ENCODE assay signal across 8 cellular contexts in the genomic region with DNA sequence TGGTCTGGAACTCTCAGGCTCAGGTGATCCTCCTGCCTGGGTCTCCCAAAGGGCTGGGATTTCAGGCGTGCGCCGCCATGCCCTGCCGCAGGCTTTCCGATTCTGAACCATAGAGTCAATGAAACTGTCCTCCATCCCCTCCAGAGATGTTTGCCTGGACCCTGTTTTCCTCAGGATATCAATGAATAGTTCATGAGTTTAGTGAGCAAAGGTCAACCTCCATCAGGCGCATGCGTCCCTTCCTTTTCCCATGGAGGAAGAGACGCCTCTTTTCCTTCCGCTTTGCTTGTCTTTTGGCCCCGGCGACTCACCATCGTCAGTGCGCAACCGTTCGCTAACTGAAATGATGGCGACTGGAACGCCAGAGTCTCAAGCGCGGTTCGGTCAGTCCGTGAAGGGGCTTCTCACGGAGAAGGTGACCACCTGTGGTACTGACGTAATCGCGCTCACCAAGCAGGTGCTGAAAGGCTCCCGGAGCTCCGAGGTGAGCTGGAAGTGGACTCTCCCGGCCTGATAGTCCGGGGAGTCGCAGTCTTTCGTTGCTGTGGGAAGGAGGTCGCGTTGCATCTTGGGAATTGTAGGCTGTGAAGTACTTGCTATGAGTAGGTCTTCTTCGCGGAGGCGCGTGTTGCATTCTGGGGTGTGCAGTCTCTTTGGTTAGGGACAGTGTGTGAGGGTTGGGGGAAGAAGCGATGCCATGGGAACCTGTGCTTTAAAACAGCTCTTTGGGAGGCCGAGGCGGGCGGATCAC. TPM values are rescaled to one million over a fixed set of nuclear protein-coding genes. Genes with fewer than 3 reads are reported as not detected.
DNase-seq lines count a peak whose midpoint lies in the region; ATAC-seq, FAIRE-seq and TF ChIP-seq lines count a peak whose summit lies in the region.

A gene with protein sequence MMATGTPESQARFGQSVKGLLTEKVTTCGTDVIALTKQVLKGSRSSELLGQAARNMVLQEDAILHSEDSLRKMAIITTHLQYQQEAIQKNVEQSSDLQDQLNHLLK (plus strand): TSS at position 316 of the 751 bp plus-strand sequence. CDS start 28 bp downstream, at position 344.

- no peaks in the 10 kb centered on the region for H3K27me3 Mint-ChIP-seq in T-helper 1 cell treated with Interleukin-12 subunit alpha and Interleukin-12 subunit beta and Interleukin-4 antibody, amounts not matched to agents 30 μg/mL and 1 μg/mL, for 36 hours (ENCODE audit: low read depth)

- peak within 1 kb of the TSS; percentile 85 for H3K4me3 Mint-ChIP-seq in T-helper 1 cell treated with Interleukin-12 subunit alpha and Interleukin-12 subunit beta and Interleukin-4 antibody, amounts not matched to agents 30 μg/mL and 1 μg/mL, for 36 hours

- DNase-seq in GM13977 (ENCODE audit: low spot score) (peak; percentile 86), NCI-H1694 (lab: John Stamatoyannopoulos, UW) (peak; percentile 91), right atrium auricular region (ENCODE audit: low spot score) (peak; percentile 97), psoas muscle (peak; percentile 89 to 93), urothelium cell line (ENCODE audit: low spot score) (peak; percentile 94)

- H3K36me3 ChIP-seq in right atrium auricular region (no peaks in the 10 kb centered on the region), psoas muscle (ENCODE audit: insufficient read depth in 1 of 2, low read depth in 1 of 2) (peaks cover 0 to 4% of the 10 kb centered on the region in 2 donors)

- H3K4me1 ChIP-seq in right atrium auricular region: peaks cover 0 to 18% of the 10 kb centered on the region in 2 donors
- H3K4me1 ChIP-seq in psoas muscle: peaks cover 22% of the 10 kb centered on the region

- no peaks in the 10 kb centered on the region for H3K9me3 Mint-ChIP-seq in T-helper 1 cell treated with Interleukin-12 subunit alpha and Interleukin-12 subunit beta and Interleukin-4 antibody, amounts not matched to agents 30 μg/mL and 1 μg/mL, for 36 hours

- WGBS in psoas muscle, 3 donors: 6 to 9% (median 7%) methylated on average over 41 of the region's 41 CpGs

- peak; percentile 61 for FAIRE-seq in urothelium cell line (lab: Jason Lieb, UNC)

- intact Hi-C loops in psoas muscle (cut with DNase I): no loop called here

- no peaks in the 10 kb centered on the region for H3K9me3 ChIP-seq in right atrium auricular region
- no peaks in the 10 kb centered on the region for H3K9me3 ChIP-seq in psoas muscle

- TF ChIP-seq CTCF in GM13977 (IDR thresholded peaks at IDR 0.05; ENCODE audit: extremely low read depth, insufficient read depth, missing control alignments) (no peak), right atrium auricular region (IDR thresholded peaks at IDR 0.05) (peak in 1 of 2 donors; percentile 28), psoas muscle (IDR thresholded peaks at IDR 0.05) (no peak)

- H3K36me3 Mint-ChIP-seq in T-helper 1 cell treated with Interleukin-12 subunit alpha and Interleukin-12 subunit beta and Interleukin-4 antibody, amounts not matched to agents 30 μg/mL and 1 μg/mL, for 36 hours (ENCODE audit: low read depth): no peaks in the 10 kb centered on the region

- ATAC-seq in HG02884 (IDR thresholded peaks at IDR 0.05; ENCODE audit: unreplicated experiment) (peak; percentile 97), psoas muscle (peak; percentile 98 to 99 (median 99))

- H3K4me3 ChIP-seq in right atrium auricular region (peak within 1 kb of the TSS; percentile 68 to 72), psoas muscle (peak within 1 kb of the TSS; percentile 73)

- H3K27me3 ChIP-seq in right atrium auricular region (no peaks in the 10 kb centered on the region), psoas muscle (ENCODE audit: insufficient read depth in 3 of 3, low read length in 2 of 3) (no peaks in the 10 kb centered on the region)

- H3K27ac ChIP-seq in angular gyrus (ENCODE audit: low read depth, low read length) (peak within 1 kb of the TSS; percentile 96), right atrium auricular region (peak within 1 kb of the TSS; percentile 94 to 97), psoas muscle (peak within 1 kb of the TSS; percentile 92)

- peaks cover 12% of the 10 kb centered on the region for H3K4me1 Mint-ChIP-seq in T-helper 1 cell treated with Interleukin-12 subunit alpha and Interleukin-12 subunit beta and Interleukin-4 antibody, amounts not matched to agents 30 μg/mL and 1 μg/mL, for 36 hours (ENCODE audit: low read depth)

- H3K27ac Mint-ChIP-seq in T-helper 1 cell treated with Interleukin-12 subunit alpha and Interleukin-12 subunit beta and Interleukin-4 antibody, amounts not matched to agents 30 μg/mL and 1 μg/mL, for 36 hours: peak within 1 kb of the TSS; percentile 94

- in situ Hi-C loops in GM13977 (cut with MboI; ENCODE audit: low pct_unique_long_range_greater_than_20kb, low sequenced_read_pairs, unreplicated experiment): no loop called here

RNA-seq across cellular contexts. Expression of the gene that starts here (rescaled TPM):
- total RNA-seq in right atrium auricular region (10 to 100 TPM; 22.5 to 25.3 TPM), psoas muscle (10 to 100 TPM; 13.3 to 23.9 (median 19.0) TPM)
- polyA plus RNA-seq in psoas muscle: 10 to 100 TPM; 15.3 to 31.9 (median 31.0) TPM

Comparison
In these comparisons a context has a peak if more than half of its experiments do, and no peak if none do; other contexts are left out.
1. Peak in every context shown above with its lines: DNase-seq, ATAC-seq, H3K4me3 ChIP-seq and H3K27ac ChIP-seq.